1 cellular context compared by ENCODE assay signal in the genomic region with DNA sequence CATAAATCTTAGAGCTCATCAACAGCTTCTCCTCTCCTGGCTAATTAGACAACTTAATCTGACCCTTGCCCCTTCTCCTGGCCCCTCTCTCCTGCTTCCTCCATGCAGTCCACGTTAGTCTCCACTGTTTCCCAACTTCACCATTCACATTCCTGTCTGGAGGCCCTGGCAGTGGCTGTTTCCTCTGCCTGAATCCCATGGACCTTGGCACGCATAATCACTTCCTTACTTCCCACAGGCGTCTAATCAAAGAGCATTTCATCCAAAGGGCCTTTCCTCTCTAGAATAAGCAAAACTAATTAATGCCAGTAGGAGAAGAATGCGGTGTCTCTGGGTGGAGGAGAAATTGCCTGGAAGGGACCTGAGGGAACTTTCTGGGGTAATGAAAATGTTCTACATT.
TF ChIP-seq lines count a peak whose summit lies in the region.

No MANE protein-coding gene starts in this region.

TF ChIP-seq in HepG2, 621 proteins besides CTCF, POLR2A, EP300 and RAD21 (continued from another document):
- TF ChIP-seq, protein P1, sequence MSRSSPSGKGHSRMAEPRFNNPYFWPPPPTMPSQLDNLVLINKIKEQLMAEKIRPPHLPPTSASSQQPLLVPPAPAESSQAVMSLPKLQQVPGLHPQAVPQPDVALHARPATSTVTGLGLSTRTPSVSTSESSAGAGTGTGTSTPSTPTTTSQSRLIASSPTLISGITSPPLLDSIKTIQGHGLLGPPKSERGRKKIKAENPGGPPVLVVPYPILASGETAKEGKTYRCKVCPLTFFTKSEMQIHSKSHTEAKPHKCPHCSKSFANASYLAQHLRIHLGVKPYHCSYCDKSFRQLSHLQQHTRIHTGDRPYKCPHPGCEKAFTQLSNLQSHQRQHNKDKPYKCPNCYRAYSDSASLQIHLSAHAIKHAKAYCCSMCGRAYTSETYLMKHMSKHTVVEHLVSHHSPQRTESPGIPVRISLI (CRISPR knock-in tag; IDR thresholded peaks at IDR 0.05; ENCODE audit: borderline replicate concordance): no peak
- TF ChIP-seq ZSCAN20 (CRISPR knock-in tag; IDR thresholded peaks at IDR 0.05; ENCODE audit: borderline replicate concordance) (no peak), ARNT (IDR thresholded peaks at IDR 0.05) (no peak), MEF2D (CRISPR knock-in tag; IDR thresholded peaks at IDR 0.05) (0 out of 2 replicates have a peak, but pooled peaks have one; percentile 27), ZNF589 (CRISPR knock-in tag; conservative IDR thresholded peaks at IDR 0.05) (no peak), PHF8 (CRISPR knock-in tag; IDR thresholded peaks at IDR 0.05) (no peak), TEAD3 (CRISPR knock-in tag; optimal IDR thresholded peaks at IDR 0.05; ENCODE audit: borderline replicate concordance) (peak; percentile 81), ZNF292 (CRISPR knock-in tag; IDR thresholded peaks at IDR 0.05; ENCODE audit: borderline replicate concordance, low read depth) (0 out of 2 replicates have a peak, but pooled peaks have one; percentile 50), SMAD9 (CRISPR knock-in tag; IDR thresholded peaks at IDR 0.05) (no peak)
- TF ChIP-seq, protein P2, sequence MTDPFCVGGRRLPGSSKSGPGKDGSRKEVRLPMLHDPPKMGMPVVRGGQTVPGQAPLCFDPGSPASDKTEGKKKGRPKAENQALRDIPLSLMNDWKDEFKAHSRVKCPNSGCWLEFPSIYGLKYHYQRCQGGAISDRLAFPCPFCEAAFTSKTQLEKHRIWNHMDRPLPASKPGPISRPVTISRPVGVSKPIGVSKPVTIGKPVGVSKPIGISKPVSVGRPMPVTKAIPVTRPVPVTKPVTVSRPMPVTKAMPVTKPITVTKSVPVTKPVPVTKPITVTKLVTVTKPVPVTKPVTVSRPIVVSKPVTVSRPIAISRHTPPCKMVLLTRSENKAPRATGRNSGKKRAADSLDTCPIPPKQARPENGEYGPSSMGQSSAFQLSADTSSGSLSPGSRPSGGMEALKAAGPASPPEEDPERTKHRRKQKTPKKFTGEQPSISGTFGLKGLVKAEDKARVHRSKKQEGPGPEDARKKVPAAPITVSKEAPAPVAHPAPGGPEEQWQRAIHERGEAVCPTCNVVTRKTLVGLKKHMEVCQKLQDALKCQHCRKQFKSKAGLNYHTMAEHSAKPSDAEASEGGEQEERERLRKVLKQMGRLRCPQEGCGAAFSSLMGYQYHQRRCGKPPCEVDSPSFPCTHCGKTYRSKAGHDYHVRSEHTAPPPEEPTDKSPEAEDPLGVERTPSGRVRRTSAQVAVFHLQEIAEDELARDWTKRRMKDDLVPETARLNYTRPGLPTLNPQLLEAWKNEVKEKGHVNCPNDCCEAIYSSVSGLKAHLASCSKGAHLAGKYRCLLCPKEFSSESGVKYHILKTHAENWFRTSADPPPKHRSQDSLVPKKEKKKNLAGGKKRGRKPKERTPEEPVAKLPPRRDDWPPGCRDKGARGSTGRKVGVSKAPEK (CRISPR knock-in tag; IDR thresholded peaks at IDR 0.05; ENCODE audit: borderline replicate concordance): no peak
- TF ChIP-seq, protein P3, sequence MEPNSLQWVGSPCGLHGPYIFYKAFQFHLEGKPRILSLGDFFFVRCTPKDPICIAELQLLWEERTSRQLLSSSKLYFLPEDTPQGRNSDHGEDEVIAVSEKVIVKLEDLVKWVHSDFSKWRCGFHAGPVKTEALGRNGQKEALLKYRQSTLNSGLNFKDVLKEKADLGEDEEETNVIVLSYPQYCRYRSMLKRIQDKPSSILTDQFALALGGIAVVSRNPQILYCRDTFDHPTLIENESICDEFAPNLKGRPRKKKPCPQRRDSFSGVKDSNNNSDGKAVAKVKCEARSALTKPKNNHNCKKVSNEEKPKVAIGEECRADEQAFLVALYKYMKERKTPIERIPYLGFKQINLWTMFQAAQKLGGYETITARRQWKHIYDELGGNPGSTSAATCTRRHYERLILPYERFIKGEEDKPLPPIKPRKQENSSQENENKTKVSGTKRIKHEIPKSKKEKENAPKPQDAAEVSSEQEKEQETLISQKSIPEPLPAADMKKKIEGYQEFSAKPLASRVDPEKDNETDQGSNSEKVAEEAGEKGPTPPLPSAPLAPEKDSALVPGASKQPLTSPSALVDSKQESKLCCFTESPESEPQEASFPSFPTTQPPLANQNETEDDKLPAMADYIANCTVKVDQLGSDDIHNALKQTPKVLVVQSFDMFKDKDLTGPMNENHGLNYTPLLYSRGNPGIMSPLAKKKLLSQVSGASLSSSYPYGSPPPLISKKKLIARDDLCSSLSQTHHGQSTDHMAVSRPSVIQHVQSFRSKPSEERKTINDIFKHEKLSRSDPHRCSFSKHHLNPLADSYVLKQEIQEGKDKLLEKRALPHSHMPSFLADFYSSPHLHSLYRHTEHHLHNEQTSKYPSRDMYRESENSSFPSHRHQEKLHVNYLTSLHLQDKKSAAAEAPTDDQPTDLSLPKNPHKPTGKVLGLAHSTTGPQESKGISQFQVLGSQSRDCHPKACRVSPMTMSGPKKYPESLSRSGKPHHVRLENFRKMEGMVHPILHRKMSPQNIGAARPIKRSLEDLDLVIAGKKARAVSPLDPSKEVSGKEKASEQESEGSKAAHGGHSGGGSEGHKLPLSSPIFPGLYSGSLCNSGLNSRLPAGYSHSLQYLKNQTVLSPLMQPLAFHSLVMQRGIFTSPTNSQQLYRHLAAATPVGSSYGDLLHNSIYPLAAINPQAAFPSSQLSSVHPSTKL (CRISPR knock-in tag; IDR thresholded peaks at IDR 0.05): 0 out of 2 replicates have a peak, but pooled peaks have one; percentile 11
